8 cellular contexts compared by ENCODE assay signal in genomic region chr20:8454137-8454712, GRCh38.
DNase-seq lines count a peak whose midpoint lies in the region; TF ChIP-seq lines count a peak whose summit lies in the region.

No MANE protein-coding gene starts in this region.

- peak; percentile 67 for TF ChIP-seq CTCF in HFF-Myc (IDR thresholded peaks at IDR 0.05; ENCODE audit: low read depth, low read length, missing control alignments)
- peak; percentile 82 for TF ChIP-seq CTCF in OCI-LY1 (IDR thresholded peaks at IDR 0.05; ENCODE audit: low read length)
- peak; percentile 23 for TF ChIP-seq CTCF in endothelial cell (IDR thresholded peaks at IDR 0.05; ENCODE audit: unreplicated experiment)
- peak; percentile 41 for TF ChIP-seq CTCF in retinal pigment epithelial cell (conservative IDR thresholded peaks at IDR 0.05; ENCODE audit: low read depth, low read length)

- peak overlapping the region; percentile 5; the same call in 1 of the 2 replicates for H3K4me2 ChIP-seq in OCI-LY1 (ENCODE audit: low read length)

- H3K27me3 ChIP-seq in OCI-LY1 (ENCODE audit: insufficient read depth, low read length) = no peaks in the 10 kb centered on the region
- H3K27me3 ChIP-seq in CD4-positive, alpha-beta memory T cell (ENCODE audit: insufficient read depth, low read length) = no peaks in the 10 kb centered on the region

- H3K9me3 Mint-ChIP-seq in endothelial cell (ENCODE audit: unreplicated experiment) = no peaks in the 10 kb centered on the region
- H3K9me3 Mint-ChIP-seq in CD4-positive, alpha-beta memory T cell = no peaks in the 10 kb centered on the region

- DNase-seq in activated gamma-delta T cell treated with anti-CD3 and anti-CD28 coated beads, Interleukin-2, amount 50 U/mL, for 16 hours (ENCODE audit: low read depth) = peak; percentile 0
- DNase-seq in activated gamma-delta T cell (lab: John Stamatoyannopoulos, UW) = no peak
- DNase-seq in HFF-Myc (ENCODE audit: extremely low read depth, low read depth) = peak; percentile 89
- DNase-seq in endothelial cell (ENCODE audit: low spot score) = no peak
- DNase-seq in retinal pigment epithelial cell (ENCODE audit: low read depth) = no peak
- DNase-seq in NCI-H2107 (lab: John Stamatoyannopoulos, UW) = no peak
- DNase-seq in CD4-positive, alpha-beta memory T cell = no peak

- intact Hi-C loops in CD4-positive, alpha-beta memory T cell (cut with micrococcal nuclease) = no loop called here

- peaks cover 31% of the 10 kb centered on the region for H3K4me1 ChIP-seq in OCI-LY1 (ENCODE audit: insufficient read depth, low read length, severe bottlenecking)
- no peaks in the 10 kb centered on the region for H3K4me1 ChIP-seq in CD4-positive, alpha-beta memory T cell (ENCODE audit: insufficient read depth, low read length)

- H3K9me2 ChIP-seq in OCI-LY1 (ENCODE audit: low read depth, low read length) = no peaks in the 10 kb centered on the region

- H3F3A ChIP-seq in OCI-LY1 (ENCODE audit: insufficient read depth, low read length) = no peaks in the 10 kb centered on the region

- no peak overlapping the region for H3K4me3 Mint-ChIP-seq in endothelial cell (ENCODE audit: unreplicated experiment)
- no peak overlapping the region for H3K4me3 Mint-ChIP-seq in CD4-positive, alpha-beta memory T cell

- no peaks in the 10 kb centered on the region for H3K79me2 ChIP-seq in OCI-LY1 (ENCODE audit: insufficient read depth, low read length)

- no peak overlapping the region for H3K27ac Mint-ChIP-seq in endothelial cell (ENCODE audit: unreplicated experiment)
- no peak overlapping the region for H3K27ac Mint-ChIP-seq in CD4-positive, alpha-beta memory T cell

- no peak overlapping the region for H2AFZ ChIP-seq in OCI-LY1 (ENCODE audit: low read length)

- no peaks in the 10 kb centered on the region for H3K36me3 ChIP-seq in OCI-LY1 (ENCODE audit: insufficient read depth, low read length)
- no peaks in the 10 kb centered on the region for H3K36me3 ChIP-seq in CD4-positive, alpha-beta memory T cell (ENCODE audit: insufficient read depth, low read length)

- peak overlapping the region; percentile 60 for H3K27ac ChIP-seq in OCI-LY1 (ENCODE audit: low read depth, low read length, poor library complexity, severe bottlenecking)
- no peak overlapping the region for H3K27ac ChIP-seq in CD4-positive, alpha-beta memory T cell (ENCODE audit: low read depth, low read length)

- no peaks in the 10 kb centered on the region for H3K9me3 ChIP-seq in OCI-LY1 (ENCODE audit: low read length)
- no peaks in the 10 kb centered on the region for H3K9me3 ChIP-seq in CD4-positive, alpha-beta memory T cell (ENCODE audit: control insufficient read depth in 1 of 2, low read length in 2 of 2)

- POLR2A ChIA-PET in CD4-positive, alpha-beta memory T cell (lab: Charles Lee; ENCODE audit: partially characterized antibody) = no interaction called here

- no peaks in the 10 kb centered on the region for H4K20me1 ChIP-seq in OCI-LY1 (ENCODE audit: insufficient read depth, low read length)

- CTCF ChIA-PET in CD4-positive, alpha-beta memory T cell (lab: Charles Lee; ENCODE audit: partially characterized antibody) = no interaction called here

- no peaks in the 10 kb centered on the region for H3K27me3 Mint-ChIP-seq in endothelial cell (ENCODE audit: unreplicated experiment)
- H3K27me3 Mint-ChIP-seq in CD4-positive, alpha-beta memory T cell = no peaks in the 10 kb centered on the region

- H3K9ac ChIP-seq in OCI-LY1 (ENCODE audit: low read length) = peak overlapping the region; percentile 42

- H3K4me1 Mint-ChIP-seq in endothelial cell (ENCODE audit: unreplicated experiment) = no peaks in the 10 kb centered on the region
- peaks cover 0 to 14% (median 1%) of the 10 kb centered on the region in 4 donors for H3K4me1 Mint-ChIP-seq in CD4-positive, alpha-beta memory T cell

- no peaks in the 10 kb centered on the region for H3K36me3 Mint-ChIP-seq in endothelial cell (ENCODE audit: low read depth, unreplicated experiment)
- H3K36me3 Mint-ChIP-seq in CD4-positive, alpha-beta memory T cell = peaks cover 3 to 10% of the 10 kb centered on the region in 2 donors

- no peak overlapping the region for H3K4me3 ChIP-seq in HFF-Myc (replicated peaks; ENCODE audit: low read depth, low read length)
- no peak overlapping the region for H3K4me3 ChIP-seq in OCI-LY1 (ENCODE audit: low read depth, low read length, poor library complexity, severe bottlenecking)
- no peak overlapping the region for H3K4me3 ChIP-seq in retinal pigment epithelial cell (ENCODE audit: low read length)
- H3K4me3 ChIP-seq in CD4-positive, alpha-beta memory T cell (ENCODE audit: low read length in 2 of 2) = no peak overlapping the region

Comparison
In these comparisons a context has a peak if more than half of its experiments do, and no peak if none do; other contexts are left out.
1. DNase-seq: peak in activated gamma-delta T cell treated with anti-CD3 and anti-CD28 coated beads, Interleukin-2, amount 50 U/mL, for 16 hours (single experiment) and HFF-Myc (single experiment); none in activated gamma-delta T cell (single experiment), endothelial cell (single experiment), retinal pigment epithelial cell (single experiment), NCI-H2107 (single experiment) and CD4-positive, alpha-beta memory T cell (0 of 5).
2. CTCF ChIP-seq: peak in every context shown above with its lines; median percentile 82 in OCI-LY1; 67 in HFF-Myc; 41 in retinal pigment epithelial cell; 23 in endothelial cell.